In the genomic region with DNA sequence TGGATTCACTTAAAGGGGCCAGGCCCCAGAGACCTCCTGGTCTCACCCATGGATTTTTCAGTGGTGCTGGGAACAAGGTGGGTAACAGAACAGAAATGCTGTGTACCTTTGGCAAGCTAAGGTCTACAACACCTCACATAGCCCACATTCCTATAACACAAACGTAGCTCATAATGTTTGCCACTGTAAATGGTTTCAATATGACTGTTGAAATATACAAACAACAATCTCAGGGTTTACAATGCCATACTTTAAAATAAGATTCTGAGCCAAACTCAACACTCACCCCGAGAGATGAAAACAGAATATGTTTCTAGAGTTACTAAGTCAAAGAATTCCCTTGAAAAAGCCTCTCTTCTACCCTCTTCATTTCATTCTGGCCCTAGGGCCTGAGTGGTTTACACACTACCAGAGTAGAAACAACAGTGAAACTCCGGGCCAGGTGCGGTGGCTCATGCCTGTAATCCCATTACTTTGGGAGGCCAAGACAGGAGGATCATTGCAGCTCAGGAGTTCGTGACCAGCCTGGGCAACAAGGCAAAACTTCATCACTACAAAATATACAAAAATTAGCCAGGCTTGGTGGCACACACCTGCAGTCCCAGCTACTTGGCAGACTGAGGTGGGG, we compare ENCODE assay signal across 26 cellular contexts.
DNase-seq lines count a peak whose midpoint lies in the region; ATAC-seq and TF ChIP-seq lines count a peak whose summit lies in the region.
"Had no signal": no experiment of that assay in that cellular context is flagged by ENCODE, and none has a peak within 500 bp of the region (broad histone marks: within the 10 kb centered on the region; RNA-seq: fewer than 3 reads in every experiment).

No MANE protein-coding gene starts in this region.

- peaks cover 86% of the 10 kb centered on the region for H3K36me3 ChIP-seq in SK-N-MC (ENCODE audit: insufficient read depth, low read length)
- H3K36me3 ChIP-seq in hepatocyte (replicated peaks; ENCODE audit: insufficient read depth, low read depth): no peaks in the 10 kb centered on the region
- H3K36me3 ChIP-seq: heart left ventricle, ovary, right atrium auricular region had no signal

- peak overlapping the region; percentile 41 to 78 (median 78); a peak in 4 of 7 replicates for H3K27ac Mint-ChIP-seq in H9
- H3K27ac Mint-ChIP-seq in osteocyte (ENCODE audit: unreplicated experiment): peak overlapping the region; percentile 92
- no peak overlapping the region for H3K27ac Mint-ChIP-seq in activated CD8-positive, alpha-beta memory T cell treated with anti-CD3 and anti-CD28 coated beads, Interleukin-2, amount 10 ng/mL, durations not matched to agents 7 days and 5 days
- H3K27ac Mint-ChIP-seq: activated B cell treated with CpG ODN at 0.5 μM for 24 hours; activated naive CD8-positive, alpha-beta T cell; CD14-positive monocyte; stimulated activated effector memory CD8-positive, alpha-beta T cell treated with anti-CD3 and anti-CD28 coated beads, Interleukin-12 subunit alpha, Interleukin-12 subunit beta, amount 100 ng/mL, for 72 hours; T-helper 2 cell treated with Interferon-gamma antibody and Interleukin-4, amounts not matched to agents 5 μg/mL and 100 μg/mL, for 36 hours had no signal

- no peak overlapping the region for H2BK12ac ChIP-seq in H9 (ENCODE audit: insufficient read length, low read depth, low read length)

- H4K20me1 ChIP-seq in H9 (ENCODE audit: control insufficient read depth, insufficient read depth, insufficient read length) (no peaks in the 10 kb centered on the region), hepatocyte (ENCODE audit: insufficient read depth, poor library complexity, severe bottlenecking) (peaks cover 4% of the 10 kb centered on the region)

- H3K23ac ChIP-seq in H9 (ENCODE audit: insufficient read length, low read depth, low read length): no peak overlapping the region

- H3K4me3 Mint-ChIP-seq in H9 (no peak overlapping the region), osteocyte (ENCODE audit: unreplicated experiment) (no peak overlapping the region)
- no peak overlapping the region for H3K4me3 Mint-ChIP-seq in activated CD8-positive, alpha-beta memory T cell treated with anti-CD3 and anti-CD28 coated beads, Interleukin-2, amount 10 ng/mL, durations not matched to agents 7 days and 5 days
- H3K4me3 Mint-ChIP-seq: activated B cell treated with CpG ODN at 0.5 μM for 24 hours; activated naive CD8-positive, alpha-beta T cell; CD14-positive monocyte; naive B cell; stimulated activated effector memory CD8-positive, alpha-beta T cell treated with anti-CD3 and anti-CD28 coated beads, Interleukin-12 subunit alpha, Interleukin-12 subunit beta, amount 100 ng/mL, for 72 hours; T-helper 2 cell treated with Interferon-gamma antibody and Interleukin-4, amounts not matched to agents 5 μg/mL and 100 μg/mL, for 36 hours had no signal

- WGBS in H9 (ENCODE audit: extremely low coverage, insufficient read length, low lambda C conversion rate): no CpG with 5 or more reads among the region's 5 CpGs
- WGBS in hepatocyte (ENCODE audit: low lambda C conversion rate, missing lambda C conversion rate): 74% methylated on average over 5 of the region's 5 CpGs

- H3K4me1 Mint-ChIP-seq in H9: peaks cover 56 to 68% of the 10 kb centered on the region in 2 experiments
- peaks cover 76% of the 10 kb centered on the region for H3K4me1 Mint-ChIP-seq in osteocyte (ENCODE audit: unreplicated experiment)
- no peaks in the 10 kb centered on the region for H3K4me1 Mint-ChIP-seq in activated CD8-positive, alpha-beta memory T cell treated with anti-CD3 and anti-CD28 coated beads, Interleukin-2, amount 10 ng/mL, durations not matched to agents 7 days and 5 days
- H3K4me1 Mint-ChIP-seq: activated B cell treated with CpG ODN at 0.5 μM for 24 hours; CD14-positive monocyte; naive B cell; stimulated activated effector memory CD8-positive, alpha-beta T cell treated with anti-CD3 and anti-CD28 coated beads, Interleukin-12 subunit alpha, Interleukin-12 subunit beta, amount 100 ng/mL, for 72 hours had no signal

- no peak overlapping the region for H2BK5ac ChIP-seq in H9 (ENCODE audit: insufficient read length, low read length)

- H2AFZ ChIP-seq in H9 (ENCODE audit: low read length): no peak overlapping the region
- H2AFZ ChIP-seq in hepatocyte: no peak overlapping the region

- no peak overlapping the region for H2AK5ac ChIP-seq in H9 (ENCODE audit: insufficient read length, low read length)

- H2BK120ac ChIP-seq in H9 (ENCODE audit: low read depth, low read length, poor library complexity, severe bottlenecking): no peak overlapping the region

- H3K36me3 Mint-ChIP-seq in H9 (ENCODE audit: insufficient read depth in 1 of 3, low read depth in 3 of 3) (peaks cover 2 to 9% (median 6%) of the 10 kb centered on the region in 3 experiments; a peak in 6 of 7 replicates), osteocyte (ENCODE audit: unreplicated experiment) (peaks cover 6% of the 10 kb centered on the region)
- no peaks in the 10 kb centered on the region for H3K36me3 Mint-ChIP-seq in activated CD8-positive, alpha-beta memory T cell treated with anti-CD3 and anti-CD28 coated beads, Interleukin-2, amount 10 ng/mL, durations not matched to agents 7 days and 5 days
- H3K36me3 Mint-ChIP-seq: activated naive CD8-positive, alpha-beta T cell; CD14-positive monocyte; naive B cell; stimulated activated effector memory CD8-positive, alpha-beta T cell treated with anti-CD3 and anti-CD28 coated beads, Interleukin-12 subunit alpha, Interleukin-12 subunit beta, amount 100 ng/mL, for 72 hours had no signal

- no peak overlapping the region for H3K4me3 ChIP-seq in SK-N-MC
- no peak overlapping the region for H3K4me3 ChIP-seq in hepatocyte
- H3K4me3 ChIP-seq: heart left ventricle, ovary, right atrium auricular region, spleen had no signal

- no peak overlapping the region for H4K5ac ChIP-seq in H9 (ENCODE audit: insufficient read length, low read depth, low read length)

- no peaks in the 10 kb centered on the region for H3K79me1 ChIP-seq in H9 (ENCODE audit: insufficient read depth, low read depth, low read length, poor library complexity, severe bottlenecking)

- H3K27ac ChIP-seq in H9 (ENCODE audit: insufficient read length, low read depth, low read length) (no peak overlapping the region), SK-N-MC (peak overlapping the region; percentile 63), hepatocyte (peak overlapping the region; percentile 44)
- H3K27ac ChIP-seq: heart left ventricle, KMS-11, right atrium auricular region, spleen had no signal

- H4K91ac ChIP-seq in H9 (ENCODE audit: insufficient read length, low read depth, low read length): no peak overlapping the region

- no peak overlapping the region for H4K8ac ChIP-seq in H9 (replicated peaks; ENCODE audit: insufficient read length, low read depth, low read length)

- no peak overlapping the region for H3K4ac ChIP-seq in H9 (ENCODE audit: low read depth, low read length)

- H3K4me1 ChIP-seq in H9 (ENCODE audit: insufficient read depth, low read length) (peaks cover 32% of the 10 kb centered on the region), hepatocyte (ENCODE audit: insufficient read depth) (peaks cover 10% of the 10 kb centered on the region)

- H3K23me2 ChIP-seq in H9 (ENCODE audit: insufficient read length, low read depth, low read length, poor library complexity, severe bottlenecking): no peaks in the 10 kb centered on the region

- H3K9me3 Mint-ChIP-seq in H9 (peaks cover 0 to 4% of the 10 kb centered on the region in 2 experiments; a peak in 2 of 5 replicates), osteocyte (ENCODE audit: unreplicated experiment) (no peaks in the 10 kb centered on the region)
- no peaks in the 10 kb centered on the region for H3K9me3 Mint-ChIP-seq in activated CD8-positive, alpha-beta memory T cell treated with anti-CD3 and anti-CD28 coated beads, Interleukin-2, amount 10 ng/mL, durations not matched to agents 7 days and 5 days (ENCODE audit: low read depth)
- H3K9me3 Mint-ChIP-seq: T-helper 2 cell treated with Interferon-gamma antibody and Interleukin-4, amounts not matched to agents 5 μg/mL and 100 μg/mL, for 36 hours had no signal

- no peak overlapping the region for H3K56ac ChIP-seq in H9 (ENCODE audit: insufficient read length, low read depth, low read length)

- no peak for ATAC-seq in GM19351 (IDR thresholded peaks at IDR 0.05; ENCODE audit: unreplicated experiment)
- ATAC-seq in activated CD8-positive, alpha-beta memory T cell treated with anti-CD3 and anti-CD28 coated beads, Interleukin-2, amount 10 ng/mL, durations not matched to agents 7 days and 5 days: no peak
- no peak for ATAC-seq in GM18868 (IDR thresholded peaks at IDR 0.05; ENCODE audit: unreplicated experiment)
- ATAC-seq: heart left ventricle; SK-N-SH treated with all-trans-retinoic acid at 6 μM for 48 hours; stimulated activated effector memory CD8-positive, alpha-beta T cell treated with anti-CD3 and anti-CD28 coated beads, Interleukin-12 subunit alpha, Interleukin-12 subunit beta, amount 100 ng/mL, for 72 hours had no signal

- H3K79me2 ChIP-seq in H9 (ENCODE audit: insufficient read depth, low read length) (no peaks in the 10 kb centered on the region), hepatocyte (peaks cover 67% of the 10 kb centered on the region)

- CTCF ChIA-PET in activated CD8-positive, alpha-beta memory T cell treated with anti-CD3 and anti-CD28 coated beads, Interleukin-2, amount 10 ng/mL, durations not matched to agents 7 days and 5 days (lab: Charles Lee): no interaction called here

- no peaks in the 10 kb centered on the region for H3K27me3 Mint-ChIP-seq in H9 (ENCODE audit: low read depth)
- no peaks in the 10 kb centered on the region for H3K27me3 Mint-ChIP-seq in osteocyte (ENCODE audit: unreplicated experiment)
- no peaks in the 10 kb centered on the region for H3K27me3 Mint-ChIP-seq in activated CD8-positive, alpha-beta memory T cell treated with anti-CD3 and anti-CD28 coated beads, Interleukin-2, amount 10 ng/mL, durations not matched to agents 7 days and 5 days
- H3K27me3 Mint-ChIP-seq: activated B cell treated with CpG ODN at 0.5 μM for 24 hours; activated naive CD8-positive, alpha-beta T cell; naive B cell had no signal

- TF ChIP-seq CTCF in H9 (conservative IDR thresholded peaks at IDR 0.05) (no peak), hepatocyte (IDR thresholded peaks at IDR 0.05; ENCODE audit: poor library complexity) (no peak), osteocyte (IDR thresholded peaks at IDR 0.05) (no peak)

- H2BK15ac ChIP-seq in H9 (ENCODE audit: low read depth, low read length): no peak overlapping the region

- H2BK20ac ChIP-seq in H9 (ENCODE audit: low read depth, low read length, poor library complexity, severe bottlenecking): no peak overlapping the region

- H3K4me2 ChIP-seq in H9 (ENCODE audit: insufficient read depth, insufficient read length, low read length) (no peak overlapping the region), hepatocyte (no peak overlapping the region)
- H3K4me2 ChIP-seq: KMS-11 had no signal

- H3K9me3 ChIP-seq in H9 (ENCODE audit: control insufficient read depth, low read depth, low read length) (no peaks in the 10 kb centered on the region), SK-N-MC (ENCODE audit: low read depth, low read length) (no peaks in the 10 kb centered on the region), hepatocyte (ENCODE audit: low read depth) (peaks cover 5% of the 10 kb centered on the region)
- H3K9me3 ChIP-seq: ovary had no signal

- no peak overlapping the region for H3K18ac ChIP-seq in H9 (ENCODE audit: insufficient read length, low read depth, low read length)

- no peak for DNase-seq in H9
- no peak for DNase-seq in SK-N-MC (ENCODE audit: low read depth, low spot score)
- no peak for DNase-seq in hepatocyte (ENCODE audit: low spot score)
- DNase-seq in osteocyte (ENCODE audit: extremely low spot score, unreplicated experiment): no peak
- DNase-seq in activated CD8-positive, alpha-beta memory T cell treated with anti-CD3 and anti-CD28 coated beads, Interleukin-2, amount 10 ng/mL, durations not matched to agents 7 days and 5 days: no peak
- DNase-seq: activated B cell treated with CpG ODN at 0.5 μM for 24 hours; activated CD4-positive, alpha-beta T cell treated with anti-CD3 and anti-CD28 coated beads, Interleukin-2, amount 50 U/mL, for 4 hours; effector CD4-positive, alpha-beta T cell; EL; heart left ventricle; mesenchymal stem cell; MV-4-11; naive B cell; NCI-H2171; ovary; spleen; stimulated activated CD4-positive, alpha-beta T cell treated with anti-CD3 and anti-CD28 coated beads, Interleukin-2, amount 100 ng/mL, for 48 hours had no signal

- H3K27me3 ChIP-seq in H9 (ENCODE audit: insufficient read depth, low read length) (no peaks in the 10 kb centered on the region), hepatocyte (no peaks in the 10 kb centered on the region)
- H3K27me3 ChIP-seq: heart left ventricle, ovary, right atrium auricular region, spleen had no signal

- H3K9me2 ChIP-seq in hepatocyte (replicated peaks; ENCODE audit: insufficient read depth): no peaks in the 10 kb centered on the region

- no peak overlapping the region for H3K9ac ChIP-seq in H9 (ENCODE audit: extremely low read depth, insufficient read length, low read length)
- H3K9ac ChIP-seq in SK-N-MC (ENCODE audit: insufficient read length): no peak overlapping the region
- H3K9ac ChIP-seq: KMS-11 had no signal

- H3T11ph ChIP-seq in H9 (ENCODE audit: low read length): no peak overlapping the region

- H3K14ac ChIP-seq in H9 (ENCODE audit: insufficient read depth, low read length): no peak overlapping the region
